In genomic region chr11:108559340-108559739, GRCh38 we compare ENCODE assay signal across 19 cellular contexts. TPM values are rescaled to one million over a fixed set of nuclear protein-coding genes. Genes with fewer than 3 reads are reported as not detected.
DNase-seq lines count a peak whose midpoint lies in the region; ATAC-seq and TF ChIP-seq lines count a peak whose summit lies in the region.
"Had no signal": no experiment of that assay in that cellular context is flagged by ENCODE, and none has a peak within 500 bp of the region (broad histone marks: within the 10 kb centered on the region; RNA-seq: fewer than 3 reads in every experiment).

No MANE protein-coding gene starts in this region.

- no peaks in the 10 kb centered on the region for H3K79me2 ChIP-seq in GM23248 (ENCODE audit: insufficient read depth)

- no peaks in the 10 kb centered on the region for H3K9me3 ChIP-seq in GM23248 (ENCODE audit: low read depth)
- H3K9me3 ChIP-seq in T-helper 17 cell (ENCODE audit: control insufficient read depth, low read length, poor library complexity, severe bottlenecking): no peaks in the 10 kb centered on the region
- H3K9me3 ChIP-seq: BE2C, MG63 had no signal

- ATAC-seq in T-helper 17 cell: peak; percentile 33
- ATAC-seq: stimulated activated naive B cell treated with anti-CD40 and anti-IgM and Interleukin-4, amounts not matched to agents 10 μg/mL and 1 μg/mL and 100 μg/mL, for 72 hours had no signal

- peaks cover 38% of the 10 kb centered on the region for H3K4me1 ChIP-seq in GM23248 (ENCODE audit: insufficient read depth)
- H3K4me1 ChIP-seq: BE2C had no signal

- no peaks in the 10 kb centered on the region for H3K9me3 Mint-ChIP-seq in Calu3 (ENCODE audit: low read depth, unreplicated experiment)
- H3K9me3 Mint-ChIP-seq: activated naive CD8-positive, alpha-beta T cell treated with anti-CD3 and anti-CD28 coated beads for 36 hours; stimulated activated naive B cell treated with anti-CD40 and anti-IgM and Interleukin-4, amounts not matched to agents 10 μg/mL and 1 μg/mL and 100 μg/mL, for 72 hours had no signal

- TF ChIP-seq CTCF in fibroblast of the aortic adventitia (IDR thresholded peaks at IDR 0.05; ENCODE audit: insufficient read depth, low read length) (no peak), Calu3 (IDR thresholded peaks at IDR 0.05; ENCODE audit: unreplicated experiment) (no peak)

- BruUV-seq in Calu3 (replicated peaks; lab: Mats Ljungman, UMichigan): no TSS peak

- CTCF ChIA-PET in Calu3 (lab: Charles Lee): no interaction called here

- H3K4me3 ChIP-seq in GM23248: peak overlapping the region; percentile 42
- no peak overlapping the region for H3K4me3 ChIP-seq in fibroblast of the aortic adventitia (ENCODE audit: low read depth, low read length)
- H3K4me3 ChIP-seq: lung, MG63 had no signal

- intact Hi-C loops in Calu3 (cut with micrococcal nuclease; ENCODE audit: unreplicated experiment): no loop called here

- in situ Hi-C loops in GM23248 (cut with MboI): no loop called here

- 0 to 7% methylated on average over 2 of the region's 2 CpGs for WGBS in GM23248 (ENCODE audit: low coverage in 1 of 2, low lambda C conversion rate in 2 of 2, missing lambda C conversion rate in 2 of 2), 2 experiments

- H3K9me2 ChIP-seq in GM23248 (ENCODE audit: insufficient read depth): no peaks in the 10 kb centered on the region

- peak overlapping the region; percentile 80 for H3K4me2 ChIP-seq in GM23248 (ENCODE audit: unreplicated experiment)

- peak; percentile 50 for DNase-seq in AG08395 (ENCODE audit: low spot score)
- peak; percentile 63 for DNase-seq in GM23248
- DNase-seq in T-helper 17 cell: no peak
- DNase-seq in fibroblast of the aortic adventitia (ENCODE audit: low read depth): peak; percentile 27
- DNase-seq in Calu3: no peak
- DNase-seq in SK-N-DZ (ENCODE audit: low spot score): no peak
- DNase-seq in NCI-H2196 treated with DMSO at 0.1 percent for 48 hours (lab: John Stamatoyannopoulos, UW; ENCODE audit: unreplicated experiment): no peak
- DNase-seq in cerebellar nuclear complex (lab: John Stamatoyannopoulos, UW): no peak
- DNase-seq: activated CD8-positive, alpha-beta memory T cell treated with anti-CD3 and anti-CD28 coated beads for 24 hours; activated naive CD8-positive, alpha-beta T cell treated with anti-CD3 and anti-CD28 coated beads for 36 hours; BE2C; hypothalamus; MG63; NCI-H446 treated with DMSO at 0.1 percent for 48 hours; posterior cingulate gyrus; stimulated activated CD4-positive, alpha-beta T cell treated with anti-CD3 and anti-CD28 coated beads, Interleukin-2, amount 100 ng/mL, for 48 hours; stimulated activated naive B cell treated with anti-CD40 and anti-IgM and Interleukin-4, amounts not matched to agents 10 μg/mL and 1 μg/mL and 100 μg/mL, for 72 hours; T1000 had no signal

- H3K9ac ChIP-seq in GM23248: no peak overlapping the region

- H3K27ac Mint-ChIP-seq in T-helper 17 cell: no peak overlapping the region
- no peak overlapping the region for H3K27ac Mint-ChIP-seq in Calu3 (ENCODE audit: unreplicated experiment)
- H3K27ac Mint-ChIP-seq: activated naive CD8-positive, alpha-beta T cell treated with anti-CD3 and anti-CD28 coated beads for 36 hours; stimulated activated naive B cell treated with anti-CD40 and anti-IgM and Interleukin-4, amounts not matched to agents 10 μg/mL and 1 μg/mL and 100 μg/mL, for 72 hours had no signal

- H3K36me3 Mint-ChIP-seq in T-helper 17 cell (ENCODE audit: low read depth) (no peaks in the 10 kb centered on the region), Calu3 (ENCODE audit: insufficient read depth, unreplicated experiment) (peaks cover 7% of the 10 kb centered on the region)
- H3K36me3 Mint-ChIP-seq: activated naive CD8-positive, alpha-beta T cell treated with anti-CD3 and anti-CD28 coated beads for 36 hours; stimulated activated naive B cell treated with anti-CD40 and anti-IgM and Interleukin-4, amounts not matched to agents 10 μg/mL and 1 μg/mL and 100 μg/mL, for 72 hours had no signal

- H3K4me1 Mint-ChIP-seq in T-helper 17 cell: peaks cover 10% of the 10 kb centered on the region
- no peaks in the 10 kb centered on the region for H3K4me1 Mint-ChIP-seq in Calu3 (ENCODE audit: low read depth, unreplicated experiment)

- H3K27me3 Mint-ChIP-seq in T-helper 17 cell (no peaks in the 10 kb centered on the region), Calu3 (ENCODE audit: unreplicated experiment) (no peaks in the 10 kb centered on the region)
- H3K27me3 Mint-ChIP-seq: activated naive CD8-positive, alpha-beta T cell treated with anti-CD3 and anti-CD28 coated beads for 36 hours had no signal

- H4K20me1 ChIP-seq in GM23248 (ENCODE audit: insufficient read depth): no peaks in the 10 kb centered on the region

- peaks cover 35% of the 10 kb centered on the region for H3F3A ChIP-seq in GM23248 (ENCODE audit: insufficient read depth)

- peak overlapping the region; percentile 43; the same call in 1 of the 2 replicates for H3K27ac ChIP-seq in GM23248

- no peaks in the 10 kb centered on the region; the same call in 1 of the 2 replicates for H3K27me3 ChIP-seq in GM23248 (replicated peaks; ENCODE audit: insufficient read depth)
- H3K27me3 ChIP-seq: MG63 had no signal

- no peak overlapping the region for H3K4me3 Mint-ChIP-seq in T-helper 17 cell
- H3K4me3 Mint-ChIP-seq in Calu3 (ENCODE audit: low read depth, unreplicated experiment): no peak overlapping the region
- H3K4me3 Mint-ChIP-seq: activated naive CD8-positive, alpha-beta T cell treated with anti-CD3 and anti-CD28 coated beads for 36 hours; stimulated activated naive B cell treated with anti-CD40 and anti-IgM and Interleukin-4, amounts not matched to agents 10 μg/mL and 1 μg/mL and 100 μg/mL, for 72 hours had no signal

- no peaks in the 10 kb centered on the region for H3K36me3 ChIP-seq in GM23248 (ENCODE audit: low read depth)
- H3K36me3 ChIP-seq: BE2C, MG63 had no signal

- no peak overlapping the region for H2AFZ ChIP-seq in GM23248

RNA-seq across cellular contexts. Expression of gene EXPH5, which starts 34.2 kb away (rescaled TPM):
- total RNA-seq in GM23248 (2014; rRNA removed; shearing (Covaris generic)): 0.13 TPM in 1 of 2 replicates, not detected in the other
- polyA plus RNA-seq in GM23248 (2016; fragmentation: Nextera tagmentation; extraction: Ambion mirVana): 0.19 TPM in 1 of 2 replicates, not detected in the other
- 1 to 10 TPM in 1 of 2 donors, under 1 TPM in 1; 0.96 to 1.3 TPM for total RNA-seq in T-helper 17 cell
- total RNA-seq in fibroblast of the aortic adventitia (ENCODE audit: low replicate concordance): 0.72 and 1.1 TPM in 2 replicates
- total RNA-seq in Calu3 (2022): 14.0 and 17.0 TPM in 2 replicates
- polyA plus RNA-seq in SK-N-DZ (2014; cell fraction: cytosol; rRNA removed): 0.10 and 0.29 TPM in 2 replicates
- 0.04 and 0.13 TPM in 2 replicates for polyA plus RNA-seq in SK-N-DZ (2014; cell fraction: nucleus; rRNA removed)

Comparison
In these comparisons a context has a peak if more than half of its experiments do, and no peak if none do; other contexts are left out.
1. DNase-seq: peak in AG08395 (single experiment), GM23248 (single experiment) and fibroblast of the aortic adventitia (single experiment); none in T-helper 17 cell (0 of 3), Calu3 (single experiment), SK-N-DZ (single experiment), NCI-H2196 treated with DMSO at 0.1 percent for 48 hours (single experiment) and cerebellar nuclear complex (0 of 2).